Comparison of ENCODE assay signal across 36 cellular contexts in genomic region chr9:78046120-78046519, GRCh38.
"Had no signal": no experiment of that assay in that cellular context is flagged by ENCODE, and none has a peak within 500 bp of the region (broad histone marks: within the 10 kb centered on the region; RNA-seq: fewer than 3 reads in every experiment).

No MANE protein-coding gene starts in this region.

- H3K9me3 ChIP-seq: MG63 had no signal

- H3K27me3 ChIP-seq: MG63 had no signal

- H3K4me3 ChIP-seq: MG63 had no signal

- H3K36me3 ChIP-seq: MG63 had no signal

- DNase-seq: Karpas-422, Kasumi-1, MG63, MM.1S, MV-4-11, NCI-H1048, NCI-H1092, NCI-H1092 treated with DMSO at 0.1 percent for 48 hours, NCI-H1105, NCI-H1105 treated with DMSO at 0.1 percent for 48 hours, NCI-H1417, NCI-H1417 treated with DMSO at 0.1 percent for 48 hours, NCI-H1436, NCI-H1436 treated with DMSO at 0.1 percent for 48 hours, NCI-H146, NCI-H1694, NCI-H1694 treated with DMSO at 0.1 percent for 48 hours, NCI-H187, NCI-H187 treated with DMSO at 0.1 percent for 48 hours, NCI-H1930, NCI-H2029, NCI-H2029 treated with DMSO at 0.1 percent for 48 hours, NCI-H2081, NCI-H2081 treated with DMSO at 0.1 percent for 48 hours, NCI-H2171, NCI-H2171 treated with DMSO at 0.1 percent for 48 hours, NCI-H2227 treated with DMSO at 0.1 percent for 48 hours, NCI-H226, NCI-H345, NCI-H446, NCI-H446 treated with DMSO at 0.1 percent for 48 hours, NCI-H510A, NCI-H510A treated with DMSO at 0.1 percent for 48 hours, NCI-H524, NCI-H524 treated with DMSO at 0.1 percent for 48 hours, NCI-H526 had no signal
